Comparison of ENCODE assay signal across 10 cellular contexts in genomic region chr19:12825259-12826131, GRCh38. TPM values are rescaled to one million over a fixed set of nuclear protein-coding genes. Genes with fewer than 3 reads are reported as not detected.
DNase-seq lines count a peak whose midpoint lies in the region; ATAC-seq and TF ChIP-seq lines count a peak whose summit lies in the region.
"Had no signal": no experiment of that assay in that cellular context is flagged by ENCODE, and none has a peak within 500 bp of the region (broad histone marks: within the 10 kb centered on the region; RNA-seq: fewer than 3 reads in every experiment).

No MANE protein-coding gene starts in this region.

- peak overlapping the region; percentile 71 for H3K4me2 ChIP-seq in HCT116 (ENCODE audit: low read length)

- POLR2A ChIA-PET in HCT116 (lab: Charles Lee): interaction anchor here (0.6 to 1.2 kb wide), 3 partner anchors 9 to 34 kb away, joined by 3 to 4 read pairs (median 3); partner anchors contain the start of genes JUNB and RTBDN

- H3K36me3 Mint-ChIP-seq in activated naive CD8-positive, alpha-beta T cell treated with anti-CD3 and anti-CD28 coated beads for 36 hours: peaks cover 5% of the 10 kb centered on the region
- H3K36me3 Mint-ChIP-seq in memory B cell: peaks cover 3% of the 10 kb centered on the region

- peaks cover 8 to 22% of the 10 kb centered on the region in 2 experiments for H3K4me1 ChIP-seq in HCT116 (ENCODE audit: control insufficient read depth in 1 of 2, insufficient read depth in 2 of 2, low read length in 2 of 2)

- peaks cover 10% of the 10 kb centered on the region for H3K4me1 Mint-ChIP-seq in activated naive CD8-positive, alpha-beta T cell treated with anti-CD3 and anti-CD28 coated beads for 36 hours
- peaks cover 8% of the 10 kb centered on the region for H3K4me1 Mint-ChIP-seq in memory B cell

- intact Hi-C loops in HCT116 (cut with micrococcal nuclease): no loop called here

- H2AFZ ChIP-seq in HCT116 (ENCODE audit: low read depth, low read length, poor library complexity, severe bottlenecking): peak overlapping the region; percentile 28

- BruUV-seq in HCT116 (replicated peaks; lab: Mats Ljungman, UMichigan): no TSS peak

- no peaks in the 10 kb centered on the region for H3K36me3 ChIP-seq in HCT116 (ENCODE audit: control insufficient read depth in 1 of 2, insufficient read depth in 2 of 2, low read length in 2 of 2)
- H3K36me3 ChIP-seq: suprapubic skin had no signal

- no peaks in the 10 kb centered on the region for H3K27me3 ChIP-seq in HCT116 (ENCODE audit: insufficient read depth, low read length)

- peak overlapping the region; percentile 36 to 40 for H3K4me3 ChIP-seq in HCT116 (replicated peaks in 1 of 2; ENCODE audit: low read depth in 1 of 2, low read length in 2 of 2)
- H3K4me3 ChIP-seq: suprapubic skin had no signal

- no peaks in the 10 kb centered on the region for H3K79me2 ChIP-seq in HCT116 (ENCODE audit: insufficient read depth, low read length)

- peaks cover 3% of the 10 kb centered on the region for H3K9me3 Mint-ChIP-seq in activated naive CD8-positive, alpha-beta T cell treated with anti-CD3 and anti-CD28 coated beads for 36 hours
- H3K9me3 Mint-ChIP-seq in memory B cell: peaks cover 3% of the 10 kb centered on the region

- TF ChIP-seq CTCF in HCT116 (IDR thresholded peaks at IDR 0.05 in 2 of 3, conservative IDR thresholded peaks at IDR 0.05 in 1 of 3; ENCODE audit: borderline replicate concordance in 1 of 3, insufficient read depth in 1 of 3, low read depth in 2 of 3, low read length in 2 of 3): peak; percentile 44 to 77 (median 74); a peak in 5 of 6 replicates

- H3K9ac ChIP-seq in HCT116 (ENCODE audit: low read length): peak overlapping the region; percentile 23

- peak overlapping the region; percentile 59 for H3K27ac ChIP-seq in HCT116 (ENCODE audit: low read depth, low read length)
- H3K27ac ChIP-seq: suprapubic skin had no signal

- TF ChIP-seq POLR2A in HCT116 (IDR thresholded peaks at IDR 0.05; ENCODE audit: borderline replicate concordance, extremely low read depth, insufficient read depth, insufficient read length): no peak

- H4K20me1 ChIP-seq in HCT116 (ENCODE audit: insufficient read depth): no peaks in the 10 kb centered on the region

- no peaks in the 10 kb centered on the region for H3K9me2 ChIP-seq in HCT116 (ENCODE audit: insufficient read depth)

- peaks cover 0 to 6% of the 10 kb centered on the region in 2 experiments; a peak in 1 of 4 replicates for H3K9me3 ChIP-seq in HCT116 (ENCODE audit: control insufficient read depth in 1 of 2, insufficient read depth in 1 of 2, low read depth in 1 of 2, low read length in 2 of 2)
- H3K9me3 ChIP-seq: suprapubic skin had no signal

- peaks cover 57% of the 10 kb centered on the region for H3K27me3 Mint-ChIP-seq in activated naive CD8-positive, alpha-beta T cell treated with anti-CD3 and anti-CD28 coated beads for 36 hours
- peaks cover 32% of the 10 kb centered on the region for H3K27me3 Mint-ChIP-seq in memory B cell

- H3K4me3 Mint-ChIP-seq in activated naive CD8-positive, alpha-beta T cell treated with anti-CD3 and anti-CD28 coated beads for 36 hours: no peak overlapping the region
- H3K4me3 Mint-ChIP-seq in memory B cell: peak overlapping the region; percentile 33

- CTCF ChIA-PET in HCT116 (lab: Charles Lee): interaction anchor here (0.6 to 3.1 kb wide), 8 partner anchors 9 to 160 kb away, joined by 3 to 12 read pairs (median 4); partner anchors contain the start of genes RNASEH2A, RTBDN and TRIR

- TF ChIP-seq RAD21 in HCT116 (IDR thresholded peaks at IDR 0.05; ENCODE audit: low read depth): 0 out of 2 replicates have a peak, but pooled peaks have one; percentile 26

- RAD21 ChIA-PET in HCT116 (lab: Charles Lee; ENCODE audit: low non-redundant PET in 1 of 2, low total read pairs in 2 of 2, uncharacterized antibody in 2 of 2, unreplicated experiment in 2 of 2): no interaction called here

- DNase-seq in CD1c-positive myeloid dendritic cell (ENCODE audit: extremely low spot score): peak; percentile 37
- DNase-seq in HCT116 (ENCODE audit: low read depth, low spot score): no peak
- no peak for DNase-seq in activated naive CD8-positive, alpha-beta T cell treated with anti-CD3 and anti-CD28 coated beads for 36 hours
- DNase-seq in memory B cell (ENCODE audit: low spot score in 2 of 2): no peak
- no peak for DNase-seq in NCI-H510A (lab: John Stamatoyannopoulos, UW)
- no peak for DNase-seq in SHP77 treated with DMSO at 0.1 percent for 48 hours (lab: John Stamatoyannopoulos, UW)

- peak overlapping the region; percentile 15 for H3K27ac Mint-ChIP-seq in activated naive CD8-positive, alpha-beta T cell treated with anti-CD3 and anti-CD28 coated beads for 36 hours
- no peak overlapping the region for H3K27ac Mint-ChIP-seq in memory B cell

- ATAC-seq in HCT116 (peak; percentile 90), memory B cell (ENCODE audit: low read depth) (no peak), HG02571 (IDR thresholded peaks at IDR 0.05; ENCODE audit: unreplicated experiment) (no peak)
- ATAC-seq in activated CD4-positive, CD25-positive, alpha-beta regulatory T cell treated with anti-CD3 and anti-CD28 coated beads, Interleukin-2, amount 50 U/mL, for 24 hours: no peak

TF ChIP-seq in HCT116, 20 proteins besides CTCF, POLR2A, EP300 and RAD21:
- TF ChIP-seq CBX3 (IDR thresholded peaks at IDR 0.05; ENCODE audit: low read depth) (0 out of 2 replicates have a peak, but pooled peaks have one; percentile 51), POLR2AphosphoS5 (IDR thresholded peaks at IDR 0.05; ENCODE audit: low read depth, low read length) (peak; percentile 24; the same call in 1 of the 2 replicates), MAX (IDR thresholded peaks at IDR 0.05) (peak; percentile 97), REST (IDR thresholded peaks at IDR 0.05; ENCODE audit: low read depth) (no peak), ZFX (IDR thresholded peaks at IDR 0.05) (peak; percentile 22; the same call in 1 of the 2 replicates)

RNA-seq across cellular contexts. Expression of gene RTBDN, which starts 8.9 kb away (rescaled TPM):
- total RNA-seq in HCT116 (2021; ENCODE audit: unreplicated experiment): 25.1 TPM
- 21.9 and 23.4 TPM in 2 replicates for polyA plus RNA-seq in HCT116 (2012)
- total RNA-seq in activated naive CD8-positive, alpha-beta T cell treated with anti-CD3 and anti-CD28 coated beads for 36 hours: not detected
- total RNA-seq: mucosa of gallbladder, suprapubic skin had no signal

RNA-seq across cellular contexts. Expression of gene MAST1, which starts 12.8 kb away (rescaled TPM):
- total RNA-seq in HCT116 (2021; ENCODE audit: unreplicated experiment): 28.9 TPM
- polyA plus RNA-seq in HCT116 (2012): 30.8 and 32.0 TPM in 2 replicates
- 1 to 10 TPM; 1.2 to 2.0 TPM for total RNA-seq in activated naive CD8-positive, alpha-beta T cell treated with anti-CD3 and anti-CD28 coated beads for 36 hours

RNA-seq across cellular contexts. Expression of gene RNASEH2A, which starts 19.1 kb away (rescaled TPM):
- total RNA-seq in HCT116 (2021; ENCODE audit: unreplicated experiment): 54.5 TPM
- polyA plus RNA-seq in HCT116 (2012): 71.2 and 79.4 TPM in 2 replicates
- total RNA-seq in activated naive CD8-positive, alpha-beta T cell treated with anti-CD3 and anti-CD28 coated beads for 36 hours: 10 to 100 TPM; 46.1 to 55.5 TPM

RNA-seq across cellular contexts. Expression of gene THSD8, which starts 23.6 kb away (rescaled TPM):
- 33.3 TPM for total RNA-seq in HCT116 (2021; ENCODE audit: unreplicated experiment)
- polyA plus RNA-seq in HCT116 (2012): 22.1 and 29.4 TPM in 2 replicates
- 10 to 100 TPM; 25.3 to 30.5 TPM for total RNA-seq in activated naive CD8-positive, alpha-beta T cell treated with anti-CD3 and anti-CD28 coated beads for 36 hours

RNA-seq across cellular contexts. Expression of gene PRDX2, which starts 23.9 kb away (rescaled TPM):
- 387 TPM for total RNA-seq in HCT116 (2021; ENCODE audit: unreplicated experiment)
- polyA plus RNA-seq in HCT116 (2012): 529 and 594 TPM in 2 replicates
- total RNA-seq in activated naive CD8-positive, alpha-beta T cell treated with anti-CD3 and anti-CD28 coated beads for 36 hours: 100 to 1,000 TPM; 238 to 241 TPM

Comparison
In these comparisons a context has a peak if more than half of its experiments do, and no peak if none do; other contexts are left out.
1. RNA of gene RTBDN, which starts 8.9 kb away (total RNA-seq): 25.1 TPM in HCT116 (single experiment); not detected in activated naive CD8-positive, alpha-beta T cell treated with anti-CD3 and anti-CD28 coated beads for 36 hours; every median in the first group is over 10 times any median in the second.